10 cellular contexts compared by ENCODE assay signal in genomic region chr17:57366558-57367351, GRCh38.
DNase-seq lines count a peak whose midpoint lies in the region; ATAC-seq, FAIRE-seq and TF ChIP-seq lines count a peak whose summit lies in the region.
"Had no signal": no experiment of that assay in that cellular context is flagged by ENCODE, and none has a peak within 500 bp of the region (broad histone marks: within the 10 kb centered on the region; RNA-seq: fewer than 3 reads in every experiment).

No MANE protein-coding gene starts in this region.

- TF ChIP-seq CTCF in keratinocyte (optimal IDR thresholded peaks at IDR 0.05 in 1 of 3, IDR thresholded peaks at IDR 0.05 in 1 of 3, conservative IDR thresholded peaks at IDR 0.05 in 1 of 3; ENCODE audit: extremely low read depth in 1 of 3, insufficient read depth in 2 of 3, low read length in 3 of 3) (no peak), thoracic aorta (IDR thresholded peaks at IDR 0.05) (no peak)

- H3K4me1 ChIP-seq in keratinocyte (ENCODE audit: control insufficient read depth, extremely low read depth, insufficient read depth, low read length) (peaks cover 40% of the 10 kb centered on the region), thoracic aorta (ENCODE audit: control insufficient read depth in 1 of 2, low read depth in 2 of 2) (peaks cover 20 to 34% of the 10 kb centered on the region in 2 donors)

- H3K9ac ChIP-seq in keratinocyte (ENCODE audit: control insufficient read depth, extremely low read depth, insufficient read depth, low read length), result no peak overlapping the region

- H2AFZ ChIP-seq in keratinocyte (ENCODE audit: control insufficient read depth, low read length), result no peak overlapping the region

- FAIRE-seq in keratinocyte (lab: Jason Lieb, UNC), result peak; percentile 9

- no peaks in the 10 kb centered on the region for H3K9me1 ChIP-seq in keratinocyte (ENCODE audit: control insufficient read depth, extremely low read depth, insufficient read depth, low read length)

- H3K79me2 ChIP-seq in keratinocyte (ENCODE audit: control insufficient read depth, insufficient read depth, low read length), result no peaks in the 10 kb centered on the region

- dilution Hi-C loops in keratinocyte (cut with MboI; ENCODE audit: extremely low pct_ligation_motif_present, low sequenced_read_pairs), result no loop called here

- H3K27ac ChIP-seq in keratinocyte (ENCODE audit: control insufficient read depth, insufficient read depth, low read length), result no peak overlapping the region
- H3K27ac ChIP-seq in thoracic aorta, result no peak overlapping the region
- H3K27ac ChIP-seq: colonic mucosa, upper lobe of right lung had no signal

- H3K4me3 ChIP-seq in keratinocyte (ENCODE audit: control insufficient read depth in 2 of 3, extremely low read depth in 1 of 3, insufficient read depth in 2 of 3, low read depth in 1 of 3, low read length in 3 of 3), result no peak overlapping the region
- peak overlapping the region; percentile 36 for H3K4me3 ChIP-seq in thoracic aorta
- H3K4me3 ChIP-seq: colonic mucosa, upper lobe of right lung had no signal

- DNase-seq in NCI-H82 (lab: John Stamatoyannopoulos, UW), result peak; percentile 26
- DNase-seq in NCI-H82 treated with DMSO at 0.1 percent for 48 hours (lab: John Stamatoyannopoulos, UW; ENCODE audit: unreplicated experiment), result no peak
- DNase-seq in keratinocyte (ENCODE audit: low read depth, low spot score), result no peak
- no peak for DNase-seq in thoracic aorta (ENCODE audit: low spot score)
- no peak for DNase-seq in AG08396 (ENCODE audit: low spot score)
- DNase-seq in HuH-7.5 (ENCODE audit: low spot score), result no peak
- DNase-seq: colonic mucosa, upper lobe of right lung had no signal

- ATAC-seq in thoracic aorta (ENCODE audit: insufficient number of reproducible peaks, low FRiP score, low read depth), result no peak
- ATAC-seq in GM21786 (IDR thresholded peaks at IDR 0.05; ENCODE audit: unreplicated experiment), result no peak
- ATAC-seq: upper lobe of right lung had no signal

- TF ChIP-seq POLR2A in Raji (IDR thresholded peaks at IDR 0.05; ENCODE audit: insufficient read depth, low read depth, low read length), result peak; percentile 39; the same call in 1 of the 2 replicates

- H3K4me2 ChIP-seq in keratinocyte (ENCODE audit: control insufficient read depth, extremely low read depth, insufficient read depth, low read depth, low read length), result peak overlapping the region; percentile 29

- no peaks in the 10 kb centered on the region for H3K9me3 ChIP-seq in keratinocyte (ENCODE audit: control insufficient read depth, low read depth, low read length)
- no peaks in the 10 kb centered on the region for H3K9me3 ChIP-seq in thoracic aorta
- H3K9me3 ChIP-seq: colonic mucosa, upper lobe of right lung had no signal

- no peaks in the 10 kb centered on the region for H4K20me1 ChIP-seq in keratinocyte (ENCODE audit: control insufficient read depth, extremely low read depth, insufficient read depth, low read length)

- no peaks in the 10 kb centered on the region for H3K27me3 ChIP-seq in keratinocyte (ENCODE audit: control insufficient read depth, extremely low read depth, insufficient read depth, low read length)
- H3K27me3 ChIP-seq in thoracic aorta (replicated peaks; ENCODE audit: insufficient read depth), result no peaks in the 10 kb centered on the region
- H3K27me3 ChIP-seq: colonic mucosa, upper lobe of right lung had no signal

- H3K36me3 ChIP-seq in keratinocyte (ENCODE audit: control insufficient read depth in 2 of 2, extremely low read depth in 1 of 2, insufficient read depth in 2 of 2, low read length in 2 of 2) (no peaks in the 10 kb centered on the region), thoracic aorta (no peaks in the 10 kb centered on the region)
- H3K36me3 ChIP-seq: colonic mucosa, upper lobe of right lung had no signal
